In genomic region chr11:33857924-33858323, GRCh38 we compare ENCODE assay signal across 8 cellular contexts. TPM values are rescaled to one million over a fixed set of nuclear protein-coding genes. Genes with fewer than 3 reads are reported as not detected.
DNase-seq lines count a peak whose midpoint lies in the region; ATAC-seq and TF ChIP-seq lines count a peak whose summit lies in the region.

No MANE protein-coding gene starts in this region.

- peak overlapping the region in 1 of 2 donors; percentile 44 for H3K9ac ChIP-seq in liver (ENCODE audit: low read depth in 1 of 2, low read length in 2 of 2)

- H3K27ac ChIP-seq in liver (ENCODE audit: low read depth in 1 of 2, low read length in 2 of 2), result no peak overlapping the region

- H3K36me3 ChIP-seq in liver (ENCODE audit: control insufficient read depth in 4 of 4, insufficient read depth in 3 of 4, low read depth in 1 of 4, low read length in 3 of 4), result no peaks in the 10 kb centered on the region

- H3K4me3 ChIP-seq in liver (ENCODE audit: low read depth in 1 of 3, low read length in 3 of 3), result no peak overlapping the region

- peak; percentile 89 for TF ChIP-seq CTCF in liver (IDR thresholded peaks at IDR 0.05; ENCODE audit: low read depth, low read length, missing input control)

- H3K4me1 ChIP-seq in liver (ENCODE audit: control insufficient read depth in 4 of 4, insufficient read depth in 4 of 4, low read length in 3 of 4), result peaks cover 0 to 10% (median 2%) of the 10 kb centered on the region in 4 donors

- H3K27me3 ChIP-seq in liver (ENCODE audit: control insufficient read depth in 4 of 4, insufficient read depth in 4 of 4, low read length in 3 of 4), result no peaks in the 10 kb centered on the region

- DNase-seq in GM03348 (ENCODE audit: low spot score), result peak; percentile 84
- peak; percentile 19 for DNase-seq in NCI-H226
- peak; percentile 70 to 71 for DNase-seq in activated CD4-positive, alpha-beta T cell treated with anti-CD3 and anti-CD28 coated beads for 24 hours (ENCODE audit: low read depth in 2 of 2)
- DNase-seq in cerebellum (ENCODE audit: low spot score), result peak; percentile 65
- DNase-seq in stimulated activated CD4-positive, alpha-beta T cell treated with anti-CD3 and anti-CD28 coated beads, TNF-alpha, amount 100 ng/mL, for 24 hours (ENCODE audit: low read depth in 3 of 3), result peak; percentile 64 to 73 (median 70)

- H3K9me3 ChIP-seq in liver (ENCODE audit: control insufficient read depth in 4 of 4, low read length in 3 of 4), result no peaks in the 10 kb centered on the region

- ATAC-seq in HG03066 (IDR thresholded peaks at IDR 0.05; ENCODE audit: low read depth, unreplicated experiment), result peak; percentile 58
- ATAC-seq in HG02571 (IDR thresholded peaks at IDR 0.05; ENCODE audit: unreplicated experiment), result no peak

- TF ChIP-seq RAD21 in liver (IDR thresholded peaks at IDR 0.05), result peak; percentile 92 to 96

- 2% methylated on average over 11 of the region's 11 CpGs for WGBS in liver

TF ChIP-seq in liver, 16 proteins besides CTCF, POLR2A, EP300 and RAD21:
- TF ChIP-seq JUND (IDR thresholded peaks at IDR 0.05) (no peak), ATF3 (IDR thresholded peaks at IDR 0.05) (no peak), FOXA1 (IDR thresholded peaks at IDR 0.05) (no peak), EGR1 (IDR thresholded peaks at IDR 0.05; ENCODE audit: low read depth in 2 of 2) (no peak), TAF1 (conservative IDR thresholded peaks at IDR 0.05) (no peak), REST (IDR thresholded peaks at IDR 0.05) (no peak), ZBTB33 (IDR thresholded peaks at IDR 0.05) (no peak), HNF4G (IDR thresholded peaks at IDR 0.05) (no peak), MAX (IDR thresholded peaks at IDR 0.05) (no peak), GABPA (IDR thresholded peaks at IDR 0.05 in 1 of 2, conservative IDR thresholded peaks at IDR 0.05 in 1 of 2) (no peak)

RNA-seq across cellular contexts. Expression of gene LMO2, which starts 34.0 kb away (rescaled TPM):
- 16.1 TPM for total RNA-seq in cerebellum
- 10 to 100 TPM in 1 of 2 donors, 1 to 10 TPM in 1; 5.9 to 81.9 TPM for total RNA-seq in liver
- polyA plus RNA-seq in liver, result 1 to 10 TPM; 1.5 to 6.1 TPM

Comparison
In these comparisons a context has a peak if more than half of its experiments do, and no peak if none do; other contexts are left out.
1. DNase-seq: peak in every context shown above with its lines; median percentile 84 in GM03348; 70 in activated CD4-positive, alpha-beta T cell treated with anti-CD3 and anti-CD28 coated beads for 24 hours; 70 in stimulated activated CD4-positive, alpha-beta T cell treated with anti-CD3 and anti-CD28 coated beads, TNF-alpha, amount 100 ng/mL, for 24 hours; 65 in cerebellum; 19 in NCI-H226.